ENCODE assay signal across 17 cellular contexts in genomic region chr6:35086282-35086632, GRCh38. TPM values are rescaled to one million over a fixed set of nuclear protein-coding genes. Genes with fewer than 3 reads are reported as not detected.
"Had no signal": no experiment of that assay in that cellular context is flagged by ENCODE, and none has a peak within 500 bp of the region (broad histone marks: within the 10 kb centered on the region; RNA-seq: fewer than 3 reads in every experiment).

No MANE protein-coding gene starts in this region.

- H3K4me3 Mint-ChIP-seq: activated CD4-positive, alpha-beta T cell treated with anti-CD3 and anti-CD28 coated beads for 36 hours; activated CD8-positive, alpha-beta T cell treated with anti-CD3 and anti-CD28 coated beads for 36 hours; activated naive CD4-positive, alpha-beta T cell treated with anti-CD3 and anti-CD28 coated beads, Interleukin-2, amount 10 ng/mL, durations not matched to agents 7 days and 5 days; dendritic cell treated with granulocyte-macrophage colony-stimulating factor and Interleukin-4, amounts not matched to agents 40 ng/mL and 50 ng/mL, for 4 days; effector memory CD8-positive, alpha-beta T cell; immature natural killer cell; natural killer cell had no signal

- H3K4me1 Mint-ChIP-seq: activated CD4-positive, alpha-beta T cell treated with anti-CD3 and anti-CD28 coated beads for 36 hours; activated naive CD4-positive, alpha-beta T cell treated with anti-CD3 and anti-CD28 coated beads, Interleukin-2, amount 10 ng/mL, durations not matched to agents 7 days and 5 days had no signal

- H3K36me3 Mint-ChIP-seq: activated naive CD4-positive, alpha-beta T cell treated with anti-CD3 and anti-CD28 coated beads, Interleukin-2, amount 10 ng/mL, durations not matched to agents 7 days and 5 days; natural killer cell had no signal

- H3K27me3 Mint-ChIP-seq: activated CD4-positive, alpha-beta T cell treated with anti-CD3 and anti-CD28 coated beads for 36 hours; activated CD8-positive, alpha-beta T cell treated with anti-CD3 and anti-CD28 coated beads for 36 hours; activated naive CD4-positive, alpha-beta T cell treated with anti-CD3 and anti-CD28 coated beads, Interleukin-2, amount 10 ng/mL, durations not matched to agents 7 days and 5 days; dendritic cell treated with granulocyte-macrophage colony-stimulating factor and Interleukin-4, amounts not matched to agents 40 ng/mL and 50 ng/mL, for 4 days; effector memory CD8-positive, alpha-beta T cell had no signal

- ATAC-seq: activated CD4-positive, alpha-beta T cell treated with anti-CD3 and anti-CD28 coated beads for 36 hours; activated CD8-positive, alpha-beta T cell treated with anti-CD3 and anti-CD28 coated beads for 36 hours; effector memory CD8-positive, alpha-beta T cell; left cardiac atrium; mucosa of descending colon; natural killer cell; stimulated activated naive CD8-positive, alpha-beta T cell treated with anti-CD3 and anti-CD28 coated beads, Interleukin-15, Interleukin-2, amounts not matched to agents 100 U/mL and 50 U/mL, for 24 hours had no signal

- H3K27ac ChIP-seq: epithelial cell of prostate had no signal

- H3K4me3 ChIP-seq: mucosa of descending colon had no signal

- H3K9me3 Mint-ChIP-seq: activated CD8-positive, alpha-beta T cell treated with anti-CD3 and anti-CD28 coated beads for 36 hours; activated naive CD4-positive, alpha-beta T cell treated with anti-CD3 and anti-CD28 coated beads, Interleukin-2, amount 10 ng/mL, durations not matched to agents 7 days and 5 days; dendritic cell treated with granulocyte-macrophage colony-stimulating factor and Interleukin-4, amounts not matched to agents 40 ng/mL and 50 ng/mL, for 4 days; effector memory CD8-positive, alpha-beta T cell; immature natural killer cell; natural killer cell had no signal

- DNase-seq: activated CD4-positive, alpha-beta T cell treated with anti-CD3 and anti-CD28 coated beads for 36 hours; activated CD8-positive, alpha-beta memory T cell treated with anti-CD3 and anti-CD28 coated beads, Interleukin-2, amount 50 U/mL, for 4 hours; activated CD8-positive, alpha-beta T cell treated with anti-CD3 and anti-CD28 coated beads for 36 hours; activated naive CD4-positive, alpha-beta T cell treated with anti-CD3 and anti-CD28 coated beads, Interleukin-2, amount 10 ng/mL, durations not matched to agents 7 days and 5 days; effector memory CD8-positive, alpha-beta T cell; hypothalamus; immature natural killer cell; left cardiac atrium; stimulated activated CD4-positive, alpha-beta T cell treated with anti-CD3 and anti-CD28 coated beads, Interleukin-2, amount 100 ng/mL, for 48 hours; stimulated activated naive CD8-positive, alpha-beta T cell treated with anti-CD3 and anti-CD28 coated beads, Interleukin-15, Interleukin-2, amounts not matched to agents 100 U/mL and 50 U/mL, for 24 hours; SW 1271; T1000 had no signal

- H3K27ac Mint-ChIP-seq: activated CD4-positive, alpha-beta T cell treated with anti-CD3 and anti-CD28 coated beads for 36 hours; activated CD8-positive, alpha-beta T cell treated with anti-CD3 and anti-CD28 coated beads for 36 hours; activated naive CD4-positive, alpha-beta T cell treated with anti-CD3 and anti-CD28 coated beads, Interleukin-2, amount 10 ng/mL, durations not matched to agents 7 days and 5 days; immature natural killer cell had no signal

- H3K9me3 ChIP-seq: mucosa of descending colon had no signal

RNA-seq across cellular contexts. Expression of gene TCP11, which starts 54.9 kb away (rescaled TPM):
- total RNA-seq: activated CD4-positive, alpha-beta T cell treated with anti-CD3 and anti-CD28 coated beads for 36 hours; activated CD8-positive, alpha-beta T cell treated with anti-CD3 and anti-CD28 coated beads for 36 hours; left cardiac atrium; lung microvascular endothelial cell; mucosa of descending colon; natural killer cell had no signal
